1 cellular context compared by ENCODE assay signal in genomic region chr7:107563761-107564552, GRCh38.
A peak's percentile ranks its signal among the peaks of the same experiment; 100 is the strongest.
TF ChIP-seq lines count a peak whose summit lies in the region.

Gene COG5 (minus strand): TSS chr7:107563920. CDS start chr7:107563896, 24 bp downstream.
Gene DUS4L (plus strand): TSS chr7:107563971. CDS start chr7:107567071, 3,100 bp downstream.

TF ChIP-seq in HepG2, 621 proteins besides CTCF, POLR2A, EP300 and RAD21 (continued from another document and continues in another):
- TF ChIP-seq ZNF567 (CRISPR knock-in tag; IDR thresholded peaks at IDR 0.05; ENCODE audit: borderline replicate concordance): no peak
- TF ChIP-seq ZFP41 (CRISPR knock-in tag; IDR thresholded peaks at IDR 0.05; ENCODE audit: borderline replicate concordance): 0 out of 2 replicates have a peak, but pooled peaks have one; percentile 56
- TF ChIP-seq ZSCAN29 (CRISPR knock-in tag; conservative IDR thresholded peaks at IDR 0.05): 0 out of 2 replicates have a peak, but pooled peaks have one; percentile 70
- TF ChIP-seq MAFK (conservative IDR thresholded peaks at IDR 0.05 in 1 of 2, IDR thresholded peaks at IDR 0.05 in 1 of 2; ENCODE audit: low read length in 2 of 2): no peak
- no peak for TF ChIP-seq ZNF282 (IDR thresholded peaks at IDR 0.05; ENCODE audit: partially characterized antibody)
- peak; percentile 80; the same call in 1 of the 2 replicates for TF ChIP-seq DZIP1 (CRISPR knock-in tag; IDR thresholded peaks at IDR 0.05)
- TF ChIP-seq TCF12 (IDR thresholded peaks at IDR 0.05): no peak
- TF ChIP-seq TCF12 (CRISPR knock-in tag; IDR thresholded peaks at IDR 0.05): 0 out of 2 replicates have a peak, but pooled peaks have one; percentile 34
- TF ChIP-seq PLRG1 (conservative IDR thresholded peaks at IDR 0.05): no peak
- 0 out of 2 replicates have a peak, but pooled peaks have one; percentile 30 for TF ChIP-seq ZKSCAN5 (CRISPR knock-in tag; IDR thresholded peaks at IDR 0.05)
- no peak for TF ChIP-seq ARNT (IDR thresholded peaks at IDR 0.05)
- TF ChIP-seq MAFG (CRISPR knock-in tag; IDR thresholded peaks at IDR 0.05): no peak
- no peak for TF ChIP-seq ZNF746 (CRISPR knock-in tag; IDR thresholded peaks at IDR 0.05)
- TF ChIP-seq ZNF33A (CRISPR knock-in tag; IDR thresholded peaks at IDR 0.05; ENCODE audit: borderline replicate concordance): peak; percentile 92
- peak; percentile 80 for TF ChIP-seq DRAP1 (CRISPR knock-in tag; IDR thresholded peaks at IDR 0.05)
- no peak; the same call in 1 of the 2 replicates for TF ChIP-seq ZNF792 (CRISPR knock-in tag; IDR thresholded peaks at IDR 0.05)
- peak; percentile 74 for TF ChIP-seq MED1 (CRISPR knock-in tag; IDR thresholded peaks at IDR 0.05)
- peak; percentile 75 for TF ChIP-seq ZNF501 (CRISPR knock-in tag; IDR thresholded peaks at IDR 0.05)
- TF ChIP-seq ZNF639 (CRISPR knock-in tag; conservative IDR thresholded peaks at IDR 0.05): no peak
- TF ChIP-seq ZNF737 (CRISPR knock-in tag; IDR thresholded peaks at IDR 0.05; ENCODE audit: borderline replicate concordance): no peak
- peak; percentile 24 for TF ChIP-seq XRCC5 (optimal IDR thresholded peaks at IDR 0.05; ENCODE audit: low read length)
- no peak for TF ChIP-seq CEBPZ (IDR thresholded peaks at IDR 0.05; ENCODE audit: low read length)
- peak; percentile 63; the same call in 1 of the 2 replicates for TF ChIP-seq KLF15 (CRISPR knock-in tag; IDR thresholded peaks at IDR 0.05; ENCODE audit: borderline replicate concordance)
- no peak for TF ChIP-seq MIER2 (CRISPR knock-in tag; IDR thresholded peaks at IDR 0.05)
- peak; percentile 54; the same call in 1 of the 2 replicates for TF ChIP-seq NCOA1 (CRISPR knock-in tag; IDR thresholded peaks at IDR 0.05)
- TF ChIP-seq PAXIP1 (CRISPR knock-in tag; conservative IDR thresholded peaks at IDR 0.05): peak; percentile 19; the same call in 1 of the 2 replicates
- peak; percentile 88 for TF ChIP-seq FOXC1 (CRISPR knock-in tag; IDR thresholded peaks at IDR 0.05; ENCODE audit: borderline replicate concordance)
- TF ChIP-seq NFE2L2 (IDR thresholded peaks at IDR 0.05; ENCODE audit: low read length): no peak
- peak; percentile 83 for TF ChIP-seq TGIF2 (CRISPR knock-in tag; IDR thresholded peaks at IDR 0.05)
- TF ChIP-seq SETDB1 (CRISPR knock-in tag; IDR thresholded peaks at IDR 0.05; ENCODE audit: borderline replicate concordance): no peak
- no peak for TF ChIP-seq NR1H2 (CRISPR knock-in tag; IDR thresholded peaks at IDR 0.05; ENCODE audit: borderline replicate concordance, low read depth)
- peak; percentile 89; the same call in 1 of the 2 replicates for TF ChIP-seq NFKB2 (CRISPR knock-in tag; IDR thresholded peaks at IDR 0.05; ENCODE audit: borderline replicate concordance)
- no peak for TF ChIP-seq LCORL (IDR thresholded peaks at IDR 0.05)
- no peak; the same call in 1 of the 2 replicates for TF ChIP-seq LCORL (CRISPR knock-in tag; IDR thresholded peaks at IDR 0.05)
- TF ChIP-seq HOXD1 (CRISPR knock-in tag; IDR thresholded peaks at IDR 0.05): peak; percentile 90; the same call in 1 of the 2 replicates
- TF ChIP-seq RXRB (CRISPR knock-in tag; IDR thresholded peaks at IDR 0.05; ENCODE audit: borderline replicate concordance): peak; percentile 70; the same call in 1 of the 2 replicates
- TF ChIP-seq CSRNP2 (CRISPR knock-in tag; conservative IDR thresholded peaks at IDR 0.05; ENCODE audit: low read depth): no peak
- peak; percentile 87 for TF ChIP-seq ARNT2 (CRISPR knock-in tag; IDR thresholded peaks at IDR 0.05; ENCODE audit: low read depth)
- TF ChIP-seq SKI (IDR thresholded peaks at IDR 0.05; ENCODE audit: partially characterized antibody): no peak
- no peak for TF ChIP-seq HNRNPUL1 (IDR thresholded peaks at IDR 0.05; ENCODE audit: low read depth, low read length)
- TF ChIP-seq TBX2 (CRISPR knock-in tag; IDR thresholded peaks at IDR 0.05; ENCODE audit: borderline replicate concordance): peak; percentile 78
- TF ChIP-seq ZNF281 (CRISPR knock-in tag; IDR thresholded peaks at IDR 0.05; ENCODE audit: borderline replicate concordance): no peak
- peak; percentile 84 for TF ChIP-seq KLF9 (CRISPR knock-in tag; IDR thresholded peaks at IDR 0.05; ENCODE audit: low read depth)
- TF ChIP-seq PBX2 (CRISPR knock-in tag; IDR thresholded peaks at IDR 0.05): no peak
- TF ChIP-seq POLR2AphosphoS2 (IDR thresholded peaks at IDR 0.05; ENCODE audit: low read depth, low read length): no peak
- TF ChIP-seq TBX3 (IDR thresholded peaks at IDR 0.05; ENCODE audit: borderline replicate concordance): peak; percentile 50; the same call in 1 of the 2 replicates
- peak; percentile 57; the same call in 1 of the 2 replicates for TF ChIP-seq TFDP1 (CRISPR knock-in tag; IDR thresholded peaks at IDR 0.05; ENCODE audit: borderline replicate concordance)
- no peak for TF ChIP-seq SRSF4 (IDR thresholded peaks at IDR 0.05; ENCODE audit: low read depth, low read length, poor library complexity, severe bottlenecking)
- no peak for TF ChIP-seq ISX (CRISPR knock-in tag; conservative IDR thresholded peaks at IDR 0.05)
